Comparison of ENCODE assay signal across 8 cellular contexts in the genomic region with DNA sequence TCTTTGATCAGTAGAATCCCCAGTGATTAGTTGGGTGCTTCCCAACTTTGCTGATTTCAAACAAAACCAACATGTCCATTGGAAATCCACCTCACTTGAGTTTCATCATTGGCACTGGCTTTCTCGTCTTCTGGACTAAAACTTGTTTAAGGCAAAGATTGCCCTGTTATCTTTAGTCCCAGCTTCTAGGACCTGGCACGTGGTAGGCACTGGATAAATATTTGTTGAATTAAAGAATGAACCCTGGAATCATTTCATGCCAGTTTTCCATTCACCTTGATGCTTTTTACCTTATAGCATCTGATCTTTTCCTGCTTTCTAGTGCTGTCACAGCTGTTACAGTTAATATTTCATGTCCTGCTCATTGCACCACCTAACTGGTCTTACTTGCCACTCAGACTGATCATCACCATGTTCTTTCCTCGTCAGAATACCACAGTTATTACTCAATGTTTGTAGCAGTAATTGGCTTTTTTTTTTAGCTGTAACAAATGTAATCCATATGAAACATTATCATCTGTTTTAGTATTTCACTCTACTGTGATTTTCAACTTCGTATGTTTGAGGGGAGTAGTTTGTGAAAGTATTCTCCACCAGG. TPM values are rescaled to one million over a fixed set of nuclear protein-coding genes. Genes with fewer than 3 reads are reported as not detected.
DNase-seq lines count a peak whose midpoint lies in the region; ATAC-seq and TF ChIP-seq lines count a peak whose summit lies in the region.

No MANE protein-coding gene starts in this region.

- H3K4me3 ChIP-seq in esophagus (ENCODE audit: low read depth in 1 of 2, low read length in 2 of 2) = peak overlapping the region; percentile 95 to 100
- H3K4me3 ChIP-seq in psoas muscle = peak overlapping the region; percentile 85

- peak overlapping the region; percentile 98 for H3K27ac Mint-ChIP-seq in activated T-cell treated with anti-CD3 and anti-CD28 coated beads, Interleukin-2, amount 50 U/mL, for 24 hours

- H3K36me3 ChIP-seq in esophagus (ENCODE audit: control insufficient read depth in 2 of 2, insufficient read depth in 2 of 2, low read length in 1 of 2) (no peaks in the 10 kb centered on the region), psoas muscle (ENCODE audit: insufficient read depth in 1 of 2, low read depth in 1 of 2) (peaks cover 0 to 7% of the 10 kb centered on the region in 2 donors)

- in situ Hi-C loops in GM13977 (cut with MboI; ENCODE audit: low pct_unique_long_range_greater_than_20kb, low sequenced_read_pairs, unreplicated experiment) = no loop called here

- intact Hi-C loops in psoas muscle (cut with DNase I) = no loop called here

- H3K27ac ChIP-seq in RWPE1 = no peak overlapping the region
- H3K27ac ChIP-seq in esophagus (ENCODE audit: low read depth in 2 of 2, low read length in 1 of 2) = peak overlapping the region; percentile 68 to 96
- H3K27ac ChIP-seq in psoas muscle = peak overlapping the region; percentile 86

- CTCF ChIA-PET in RWPE1 (lab: Yijun Ruan, JAX) = interaction anchor here (0.6 kb wide), 1 partner anchor 17 kb away, joined by 4 read pairs; no protein-coding TSS in a partner anchor

- H3K27me3 ChIP-seq in esophagus (ENCODE audit: control insufficient read depth in 1 of 2, insufficient read depth in 2 of 2, low read length in 2 of 2) (no peaks in the 10 kb centered on the region), psoas muscle (ENCODE audit: insufficient read depth in 3 of 3, low read length in 2 of 3) (no peaks in the 10 kb centered on the region)

- no peaks in the 10 kb centered on the region for H3K9me3 Mint-ChIP-seq in activated T-cell treated with anti-CD3 and anti-CD28 coated beads, Interleukin-2, amount 50 U/mL, for 24 hours

- POLR2A ChIA-PET in RWPE1 (lab: Yijun Ruan, JAX; ENCODE audit: low non-redundant PET) = no interaction called here

- H3K9me3 ChIP-seq in esophagus (ENCODE audit: control insufficient read depth in 2 of 2, insufficient read depth in 1 of 2, low read depth in 1 of 2, low read length in 1 of 2) = no peaks in the 10 kb centered on the region
- H3K9me3 ChIP-seq in psoas muscle = no peaks in the 10 kb centered on the region

- H3K4me1 ChIP-seq in esophagus (ENCODE audit: control insufficient read depth in 2 of 2, insufficient read depth in 2 of 2, low read length in 1 of 2) (no peaks in the 10 kb centered on the region), psoas muscle (peaks cover 9% of the 10 kb centered on the region)

- peaks cover 64% of the 10 kb centered on the region for H3K4me1 Mint-ChIP-seq in activated T-cell treated with anti-CD3 and anti-CD28 coated beads, Interleukin-2, amount 50 U/mL, for 24 hours (ENCODE audit: low read depth)

- no peaks in the 10 kb centered on the region for H3K27me3 Mint-ChIP-seq in activated T-cell treated with anti-CD3 and anti-CD28 coated beads, Interleukin-2, amount 50 U/mL, for 24 hours

- DNase-seq in activated T-cell treated with anti-CD3 and anti-CD28 coated beads, Interleukin-2, amount 50 U/mL, for 24 hours = no peak
- DNase-seq in activated T-cell treated with anti-CD3 and anti-CD28 coated beads for 4 hours = no peak
- DNase-seq in RWPE1 (ENCODE audit: low spot score) = peak; percentile 41
- no peak for DNase-seq in psoas muscle
- no peak for DNase-seq in GM13977 (ENCODE audit: low spot score)
- no peak for DNase-seq in NCI-H2029 treated with DMSO at 0.1 percent for 48 hours (lab: John Stamatoyannopoulos, UW)
- no peak for DNase-seq in NCI-H774 (lab: John Stamatoyannopoulos, UW)

- H3K36me3 Mint-ChIP-seq in activated T-cell treated with anti-CD3 and anti-CD28 coated beads, Interleukin-2, amount 50 U/mL, for 24 hours (ENCODE audit: low read depth) = peaks cover 58% of the 10 kb centered on the region

- WGBS in esophagus, 2 donors = 24 to 27% methylated on average over 4 of the region's 4 CpGs
- 28 to 38% (median 35%) methylated on average over 4 of the region's 4 CpGs for WGBS in psoas muscle, 3 donors

- peak in 3 of 4 donors; percentile 50 to 60 (median 55) for ATAC-seq in psoas muscle

- peak overlapping the region; percentile 97 for H3K4me3 Mint-ChIP-seq in activated T-cell treated with anti-CD3 and anti-CD28 coated beads, Interleukin-2, amount 50 U/mL, for 24 hours

- no peak for TF ChIP-seq CTCF in RWPE1 (conservative IDR thresholded peaks at IDR 0.05; ENCODE audit: low read depth)
- no peak for TF ChIP-seq CTCF in psoas muscle (IDR thresholded peaks at IDR 0.05)
- TF ChIP-seq CTCF in GM13977 (IDR thresholded peaks at IDR 0.05; ENCODE audit: extremely low read depth, insufficient read depth, missing control alignments) = no peak

RNA-seq across cellular contexts. Expression of a gene that starts 7.3 kb away (rescaled TPM):
- not detected for polyA plus RNA-seq in esophagus
- total RNA-seq in psoas muscle = under 1 TPM in 1 of 4 donors, not detected in 3; 0.20 TPM
- under 1 TPM in 2 of 3 donors, not detected in 1; 0.09 TPM for polyA plus RNA-seq in psoas muscle
